Comparison of ENCODE assay signal across 28 cellular contexts in the genomic region with DNA sequence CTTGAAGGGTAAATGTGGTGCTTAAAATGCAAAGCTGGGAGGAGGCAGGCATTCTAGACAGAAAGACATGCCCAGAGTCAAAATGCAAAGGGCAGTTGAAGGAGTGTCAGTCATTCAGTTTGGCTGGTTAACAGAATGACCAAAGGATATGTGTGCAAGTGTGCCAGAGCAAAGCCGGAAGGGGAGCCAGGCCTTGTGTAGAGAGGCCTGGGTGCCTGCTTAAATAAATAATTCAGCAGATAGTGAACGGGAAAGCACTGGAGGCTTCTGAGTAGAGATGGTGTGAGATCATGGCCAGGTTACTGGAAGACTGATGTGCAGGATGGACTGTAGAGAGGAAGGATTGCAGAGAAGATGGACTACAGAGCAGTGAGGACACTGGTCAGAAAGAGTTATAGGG.
A peak's percentile ranks its signal among the peaks of the same experiment; 100 is the strongest.
DNase-seq lines count a peak whose midpoint lies in the region; ATAC-seq, FAIRE-seq and TF ChIP-seq lines count a peak whose summit lies in the region.
"Had no signal": no experiment of that assay in that cellular context is flagged by ENCODE, and none has a peak within 500 bp of the region (broad histone marks: within the 10 kb centered on the region; RNA-seq: fewer than 3 reads in every experiment).

No MANE protein-coding gene starts in this region.

- H3K9ac ChIP-seq in kidney (ENCODE audit: low read length in 2 of 2), result no peak overlapping the region
- H3K9ac ChIP-seq: BLaER1 had no signal

- TF ChIP-seq CTCF in LNCaP clone FGC (IDR thresholded peaks at IDR 0.05; ENCODE audit: control insufficient read depth, extremely low read depth, insufficient read depth), result no peak
- TF ChIP-seq CTCF in kidney (IDR thresholded peaks at IDR 0.05; ENCODE audit: borderline replicate concordance, extremely low read depth, insufficient read depth), result no peak

- no peak overlapping the region for H3K27ac ChIP-seq in kidney (ENCODE audit: low read depth in 2 of 2, low read length in 2 of 2)
- H3K27ac ChIP-seq: BLaER1 had no signal

- H3K27me3 Mint-ChIP-seq in natural killer cell treated with Interleukin-12 subunit alpha and Interleukin-12 subunit beta and Interleukin-15 and Interleukin-18, amount 100 ng/mL, for 72 hours, result no peaks in the 10 kb centered on the region
- H3K27me3 Mint-ChIP-seq: CD4-positive, alpha-beta memory T cell; CD4-positive, CD25-positive, alpha-beta regulatory T cell; CD8-positive, alpha-beta memory T cell had no signal

- DNase-seq in HTR-8/SVneo (ENCODE audit: insufficient read length, low spot score), result no peak
- DNase-seq in LNCaP clone FGC (ENCODE audit: low read depth), result peak; percentile 13
- DNase-seq in left lobe of liver (ENCODE audit: low spot score), result peak; percentile 44
- no peak for DNase-seq in natural killer cell treated with Interleukin-12 subunit alpha and Interleukin-12 subunit beta and Interleukin-15 and Interleukin-18, amount 100 ng/mL, for 72 hours (ENCODE audit: low spot score)
- no peak for DNase-seq in NCI-H2227 treated with DMSO at 0.1 percent for 48 hours (lab: John Stamatoyannopoulos, UW)
- DNase-seq in kidney, result no peak
- DNase-seq: 8988T; ACHN; BE2C; C1 segment of cervical spinal cord; CD4-positive, alpha-beta memory T cell; CD4-positive, CD25-positive, alpha-beta regulatory T cell; CD8-positive, alpha-beta memory T cell; COR-L47; DMS 273 treated with DMSO at 0.1 percent for 48 hours; DMS153; DMS53; DMS79; DND-41; EL; GDM1 had no signal

- no peaks in the 10 kb centered on the region for H3K9me3 ChIP-seq in kidney (ENCODE audit: control insufficient read depth in 1 of 2, low read length in 2 of 2)
- H3K9me3 ChIP-seq: BE2C, BLaER1 had no signal

- H3K36me3 Mint-ChIP-seq in natural killer cell treated with Interleukin-12 subunit alpha and Interleukin-12 subunit beta and Interleukin-15 and Interleukin-18, amount 100 ng/mL, for 72 hours, result peaks cover 9% of the 10 kb centered on the region
- H3K36me3 Mint-ChIP-seq: CD14-positive monocyte; CD4-positive, alpha-beta memory T cell; CD4-positive, CD25-positive, alpha-beta regulatory T cell; CD8-positive, alpha-beta memory T cell had no signal

- H3K4me1 Mint-ChIP-seq in natural killer cell treated with Interleukin-12 subunit alpha and Interleukin-12 subunit beta and Interleukin-15 and Interleukin-18, amount 100 ng/mL, for 72 hours (ENCODE audit: low read depth in 2 of 2), result no peaks in the 10 kb centered on the region
- H3K4me1 Mint-ChIP-seq: CD14-positive monocyte; CD4-positive, alpha-beta memory T cell; CD4-positive, CD25-positive, alpha-beta regulatory T cell; CD8-positive, alpha-beta memory T cell had no signal

- intact Hi-C loops in kidney (cut with DNase I), result no loop called here

- H3K36me3 ChIP-seq in kidney (ENCODE audit: control insufficient read depth in 1 of 2, insufficient read depth in 2 of 2, low read length in 2 of 2), result no peaks in the 10 kb centered on the region
- H3K36me3 ChIP-seq: BE2C, BLaER1 had no signal

- ATAC-seq in left lobe of liver (peak; percentile 82), HG02588 (IDR thresholded peaks at IDR 0.05; ENCODE audit: unreplicated experiment) (no peak)
- no peak for ATAC-seq in natural killer cell treated with Interleukin-12 subunit alpha and Interleukin-12 subunit beta and Interleukin-15 and Interleukin-18, amount 100 ng/mL, for 72 hours
- ATAC-seq: GM12878 had no signal

- H3K4me3 ChIP-seq in LNCaP clone FGC (ENCODE audit: low read depth, low read length) (no peak overlapping the region), kidney (ENCODE audit: low read length in 2 of 2) (no peak overlapping the region)
- H3K4me3 ChIP-seq: BLaER1, GM12878 had no signal

- no peaks in the 10 kb centered on the region for H3K4me1 ChIP-seq in kidney (ENCODE audit: control insufficient read depth in 1 of 2, insufficient read depth in 1 of 2, low read depth in 1 of 2, low read length in 2 of 2)
- H3K4me1 ChIP-seq: BE2C, BLaER1 had no signal

- no peak overlapping the region for H3K4me3 Mint-ChIP-seq in natural killer cell treated with Interleukin-12 subunit alpha and Interleukin-12 subunit beta and Interleukin-15 and Interleukin-18, amount 100 ng/mL, for 72 hours
- H3K4me3 Mint-ChIP-seq: CD14-positive monocyte; CD4-positive, alpha-beta memory T cell; CD4-positive, CD25-positive, alpha-beta regulatory T cell; CD8-positive, alpha-beta memory T cell had no signal

- H3K27ac Mint-ChIP-seq in natural killer cell treated with Interleukin-12 subunit alpha and Interleukin-12 subunit beta and Interleukin-15 and Interleukin-18, amount 100 ng/mL, for 72 hours, result no peak overlapping the region
- H3K27ac Mint-ChIP-seq: CD14-positive monocyte; CD4-positive, alpha-beta memory T cell; CD8-positive, alpha-beta memory T cell had no signal

- FAIRE-seq in HTR-8/SVneo (lab: Jason Lieb, UNC), result peak; percentile 26
- no peak for FAIRE-seq in kidney (lab: Jason Lieb, UNC)
- FAIRE-seq: A204.1, GM12878, GM12892, GM18507 had no signal

- peaks cover 25% of the 10 kb centered on the region for H3K9me3 Mint-ChIP-seq in natural killer cell treated with Interleukin-12 subunit alpha and Interleukin-12 subunit beta and Interleukin-15 and Interleukin-18, amount 100 ng/mL, for 72 hours

Comparison
In these comparisons a context has a peak if more than half of its experiments do, and no peak if none do; other contexts are left out.
1. DNase-seq: peak in LNCaP clone FGC (single experiment) and left lobe of liver (single experiment); none in HTR-8/SVneo (single experiment), natural killer cell treated with Interleukin-12 subunit alpha and Interleukin-12 subunit beta and Interleukin-15 and Interleukin-18, amount 100 ng/mL, for 72 hours (single experiment), NCI-H2227 treated with DMSO at 0.1 percent for 48 hours (single experiment) and kidney (single experiment).